Comparison of ENCODE assay signal across 1 cellular context in the genomic region with DNA sequence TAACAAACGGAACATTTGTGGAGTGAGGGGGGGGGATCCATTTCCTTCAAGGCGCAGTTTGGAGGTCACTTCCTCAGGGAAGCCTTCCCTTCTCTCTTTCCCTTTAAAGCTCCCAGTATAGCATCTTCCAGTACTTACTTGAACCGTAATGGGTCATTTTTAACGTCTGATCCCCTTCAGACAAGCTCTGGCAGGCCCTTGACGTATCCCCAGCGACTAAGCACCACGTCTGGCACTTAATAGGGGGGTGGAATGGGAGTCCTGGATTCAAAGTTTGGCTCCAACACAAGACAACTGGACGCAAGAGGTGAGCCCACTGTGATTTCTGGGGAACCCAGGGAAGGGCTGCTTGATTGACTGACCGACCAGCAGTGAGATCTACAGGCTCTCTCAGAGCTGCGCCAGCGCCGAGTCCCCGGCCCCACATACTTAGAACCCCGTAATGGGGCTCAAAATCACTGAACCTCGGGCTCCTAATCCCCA.
A peak's percentile ranks its signal among the peaks of the same experiment; 100 is the strongest.
TF ChIP-seq lines count a peak whose summit lies in the region.

No MANE protein-coding gene starts in this region.

TF ChIP-seq in GM12878, 131 proteins besides CTCF, POLR2A, EP300 and RAD21 (continued from another document):
- TF ChIP-seq MYC (IDR thresholded peaks at IDR 0.05; ENCODE audit: insufficient read depth, insufficient read length, insufficient replicate concordance, low read length, severe bottlenecking) (no peak), POLR2AphosphoS2 (IDR thresholded peaks at IDR 0.05; ENCODE audit: low read depth, low read length) (no peak), MTA3 (IDR thresholded peaks at IDR 0.05; ENCODE audit: borderline replicate concordance, low read length) (0 out of 2 replicates have a peak, but pooled peaks have one; percentile 0), HDAC2 (IDR thresholded peaks at IDR 0.05) (no peak), CREM (IDR thresholded peaks at IDR 0.05; ENCODE audit: low read depth) (no peak), LARP7 (IDR thresholded peaks at IDR 0.05) (no peak), JUNB (IDR thresholded peaks at IDR 0.05) (no peak), BMI1 (IDR thresholded peaks at IDR 0.05; ENCODE audit: borderline replicate concordance) (no peak), GABPA (IDR thresholded peaks at IDR 0.05; ENCODE audit: low read depth) (no peak), WRNIP1 (IDR thresholded peaks at IDR 0.05; ENCODE audit: borderline replicate concordance, low read depth, low read length) (no peak), TARDBP (IDR thresholded peaks at IDR 0.05; ENCODE audit: borderline replicate concordance) (no peak), SMARCA5 (IDR thresholded peaks at IDR 0.05) (peak; percentile 47; the same call in 1 of the 2 replicates), SRF (IDR thresholded peaks at IDR 0.05; ENCODE audit: low read depth in 2 of 2, low read length in 2 of 2) (no peak), ZNF217 (IDR thresholded peaks at IDR 0.05) (no peak), SMAD1 (IDR thresholded peaks at IDR 0.05; ENCODE audit: low read depth, partially characterized antibody) (no peak), POU2F2 (IDR thresholded peaks at IDR 0.05; ENCODE audit: borderline replicate concordance, low read depth, low read length) (no peak), ZNF384 (IDR thresholded peaks at IDR 0.05; ENCODE audit: borderline replicate concordance, low read depth, low read length) (no peak), RELA (IDR thresholded peaks at IDR 0.05; ENCODE audit: borderline replicate concordance, partially characterized antibody) (no peak)
- TF ChIP-seq, protein P1, sequence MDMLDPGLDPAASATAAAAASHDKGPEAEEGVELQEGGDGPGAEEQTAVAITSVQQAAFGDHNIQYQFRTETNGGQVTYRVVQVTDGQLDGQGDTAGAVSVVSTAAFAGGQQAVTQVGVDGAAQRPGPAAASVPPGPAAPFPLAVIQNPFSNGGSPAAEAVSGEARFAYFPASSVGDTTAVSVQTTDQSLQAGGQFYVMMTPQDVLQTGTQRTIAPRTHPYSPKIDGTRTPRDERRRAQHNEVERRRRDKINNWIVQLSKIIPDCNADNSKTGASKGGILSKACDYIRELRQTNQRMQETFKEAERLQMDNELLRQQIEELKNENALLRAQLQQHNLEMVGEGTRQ (IDR thresholded peaks at IDR 0.05; ENCODE audit: borderline replicate concordance, low read depth, low read length) = no peak
- TF ChIP-seq, protein P2, sequence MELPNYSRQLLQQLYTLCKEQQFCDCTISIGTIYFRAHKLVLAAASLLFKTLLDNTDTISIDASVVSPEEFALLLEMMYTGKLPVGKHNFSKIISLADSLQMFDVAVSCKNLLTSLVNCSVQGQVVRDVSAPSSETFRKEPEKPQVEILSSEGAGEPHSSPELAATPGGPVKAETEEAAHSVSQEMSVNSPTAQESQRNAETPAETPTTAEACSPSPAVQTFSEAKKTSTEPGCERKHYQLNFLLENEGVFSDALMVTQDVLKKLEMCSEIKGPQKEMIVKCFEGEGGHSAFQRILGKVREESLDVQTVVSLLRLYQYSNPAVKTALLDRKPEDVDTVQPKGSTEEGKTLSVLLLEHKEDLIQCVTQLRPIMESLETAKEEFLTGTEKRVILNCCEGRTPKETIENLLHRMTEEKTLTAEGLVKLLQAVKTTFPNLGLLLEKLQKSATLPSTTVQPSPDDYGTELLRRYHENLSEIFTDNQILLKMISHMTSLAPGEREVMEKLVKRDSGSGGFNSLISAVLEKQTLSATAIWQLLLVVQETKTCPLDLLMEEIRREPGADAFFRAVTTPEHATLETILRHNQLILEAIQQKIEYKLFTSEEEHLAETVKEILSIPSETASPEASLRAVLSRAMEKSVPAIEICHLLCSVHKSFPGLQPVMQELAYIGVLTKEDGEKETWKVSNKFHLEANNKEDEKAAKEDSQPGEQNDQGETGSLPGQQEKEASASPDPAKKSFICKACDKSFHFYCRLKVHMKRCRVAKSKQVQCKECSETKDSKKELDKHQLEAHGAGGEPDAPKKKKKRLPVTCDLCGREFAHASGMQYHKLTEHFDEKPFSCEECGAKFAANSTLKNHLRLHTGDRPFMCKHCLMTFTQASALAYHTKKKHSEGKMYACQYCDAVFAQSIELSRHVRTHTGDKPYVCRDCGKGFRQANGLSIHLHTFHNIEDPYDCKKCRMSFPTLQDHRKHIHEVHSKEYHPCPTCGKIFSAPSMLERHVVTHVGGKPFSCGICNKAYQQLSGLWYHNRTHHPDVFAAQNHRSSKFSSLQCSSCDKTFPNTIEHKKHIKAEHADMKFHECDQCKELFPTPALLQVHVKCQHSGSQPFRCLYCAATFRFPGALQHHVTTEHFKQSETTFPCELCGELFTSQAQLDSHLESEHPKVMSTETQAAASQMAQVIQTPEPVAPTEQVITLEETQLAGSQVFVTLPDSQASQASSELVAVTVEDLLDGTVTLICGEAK (IDR thresholded peaks at IDR 0.05; ENCODE audit: borderline replicate concordance) = no peak
- TF ChIP-seq, protein P3, sequence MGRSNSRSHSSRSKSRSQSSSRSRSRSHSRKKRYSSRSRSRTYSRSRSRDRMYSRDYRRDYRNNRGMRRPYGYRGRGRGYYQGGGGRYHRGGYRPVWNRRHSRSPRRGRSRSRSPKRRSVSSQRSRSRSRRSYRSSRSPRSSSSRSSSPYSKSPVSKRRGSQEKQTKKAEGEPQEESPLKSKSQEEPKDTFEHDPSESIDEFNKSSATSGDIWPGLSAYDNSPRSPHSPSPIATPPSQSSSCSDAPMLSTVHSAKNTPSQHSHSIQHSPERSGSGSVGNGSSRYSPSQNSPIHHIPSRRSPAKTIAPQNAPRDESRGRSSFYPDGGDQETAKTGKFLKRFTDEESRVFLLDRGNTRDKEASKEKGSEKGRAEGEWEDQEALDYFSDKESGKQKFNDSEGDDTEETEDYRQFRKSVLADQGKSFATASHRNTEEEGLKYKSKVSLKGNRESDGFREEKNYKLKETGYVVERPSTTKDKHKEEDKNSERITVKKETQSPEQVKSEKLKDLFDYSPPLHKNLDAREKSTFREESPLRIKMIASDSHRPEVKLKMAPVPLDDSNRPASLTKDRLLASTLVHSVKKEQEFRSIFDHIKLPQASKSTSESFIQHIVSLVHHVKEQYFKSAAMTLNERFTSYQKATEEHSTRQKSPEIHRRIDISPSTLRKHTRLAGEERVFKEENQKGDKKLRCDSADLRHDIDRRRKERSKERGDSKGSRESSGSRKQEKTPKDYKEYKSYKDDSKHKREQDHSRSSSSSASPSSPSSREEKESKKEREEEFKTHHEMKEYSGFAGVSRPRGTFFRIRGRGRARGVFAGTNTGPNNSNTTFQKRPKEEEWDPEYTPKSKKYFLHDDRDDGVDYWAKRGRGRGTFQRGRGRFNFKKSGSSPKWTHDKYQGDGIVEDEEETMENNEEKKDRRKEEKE (IDR thresholded peaks at IDR 0.05) = no peak
- TF ChIP-seq, protein P4, sequence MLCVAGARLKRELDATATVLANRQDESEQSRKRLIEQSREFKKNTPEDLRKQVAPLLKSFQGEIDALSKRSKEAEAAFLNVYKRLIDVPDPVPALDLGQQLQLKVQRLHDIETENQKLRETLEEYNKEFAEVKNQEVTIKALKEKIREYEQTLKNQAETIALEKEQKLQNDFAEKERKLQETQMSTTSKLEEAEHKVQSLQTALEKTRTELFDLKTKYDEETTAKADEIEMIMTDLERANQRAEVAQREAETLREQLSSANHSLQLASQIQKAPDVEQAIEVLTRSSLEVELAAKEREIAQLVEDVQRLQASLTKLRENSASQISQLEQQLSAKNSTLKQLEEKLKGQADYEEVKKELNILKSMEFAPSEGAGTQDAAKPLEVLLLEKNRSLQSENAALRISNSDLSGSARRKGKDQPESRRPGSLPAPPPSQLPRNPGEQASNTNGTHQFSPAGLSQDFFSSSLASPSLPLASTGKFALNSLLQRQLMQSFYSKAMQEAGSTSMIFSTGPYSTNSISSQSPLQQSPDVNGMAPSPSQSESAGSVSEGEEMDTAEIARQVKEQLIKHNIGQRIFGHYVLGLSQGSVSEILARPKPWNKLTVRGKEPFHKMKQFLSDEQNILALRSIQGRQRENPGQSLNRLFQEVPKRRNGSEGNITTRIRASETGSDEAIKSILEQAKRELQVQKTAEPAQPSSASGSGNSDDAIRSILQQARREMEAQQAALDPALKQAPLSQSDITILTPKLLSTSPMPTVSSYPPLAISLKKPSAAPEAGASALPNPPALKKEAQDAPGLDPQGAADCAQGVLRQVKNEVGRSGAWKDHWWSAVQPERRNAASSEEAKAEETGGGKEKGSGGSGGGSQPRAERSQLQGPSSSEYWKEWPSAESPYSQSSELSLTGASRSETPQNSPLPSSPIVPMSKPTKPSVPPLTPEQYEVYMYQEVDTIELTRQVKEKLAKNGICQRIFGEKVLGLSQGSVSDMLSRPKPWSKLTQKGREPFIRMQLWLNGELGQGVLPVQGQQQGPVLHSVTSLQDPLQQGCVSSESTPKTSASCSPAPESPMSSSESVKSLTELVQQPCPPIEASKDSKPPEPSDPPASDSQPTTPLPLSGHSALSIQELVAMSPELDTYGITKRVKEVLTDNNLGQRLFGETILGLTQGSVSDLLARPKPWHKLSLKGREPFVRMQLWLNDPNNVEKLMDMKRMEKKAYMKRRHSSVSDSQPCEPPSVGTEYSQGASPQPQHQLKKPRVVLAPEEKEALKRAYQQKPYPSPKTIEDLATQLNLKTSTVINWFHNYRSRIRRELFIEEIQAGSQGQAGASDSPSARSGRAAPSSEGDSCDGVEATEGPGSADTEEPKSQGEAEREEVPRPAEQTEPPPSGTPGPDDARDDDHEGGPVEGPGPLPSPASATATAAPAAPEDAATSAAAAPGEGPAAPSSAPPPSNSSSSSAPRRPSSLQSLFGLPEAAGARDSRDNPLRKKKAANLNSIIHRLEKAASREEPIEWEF (IDR thresholded peaks at IDR 0.05; ENCODE audit: insufficient replicate concordance, low read depth, low read length) = no peak
